1 cellular context compared by ENCODE assay signal in genomic region chr17:27352481-27353460, GRCh38.
TF ChIP-seq lines count a peak whose summit lies in the region.

No MANE protein-coding gene starts in this region.

TF ChIP-seq in HepG2, 621 proteins besides CTCF, POLR2A, EP300 and RAD21 (continued from another document):
- TF ChIP-seq ZBTB2 (CRISPR knock-in tag; IDR thresholded peaks at IDR 0.05; ENCODE audit: low read depth), result no peak
- 0 out of 2 replicates have a peak, but pooled peaks have one; percentile 41 for TF ChIP-seq ATF1 (CRISPR knock-in tag; IDR thresholded peaks at IDR 0.05)
- TF ChIP-seq CHD4 (IDR thresholded peaks at IDR 0.05; ENCODE audit: borderline replicate concordance, low read length), result peak; percentile 12; the same call in 1 of the 2 replicates
- TF ChIP-seq ZNF234 (CRISPR knock-in tag; conservative IDR thresholded peaks at IDR 0.05), result no peak
- TF ChIP-seq BCL6 (CRISPR knock-in tag; IDR thresholded peaks at IDR 0.05), result no peak
- TF ChIP-seq SATB2 (CRISPR knock-in tag; IDR thresholded peaks at IDR 0.05), result peak; percentile 11; the same call in 1 of the 2 replicates
- TF ChIP-seq ZNF3 (CRISPR knock-in tag; IDR thresholded peaks at IDR 0.05), result no peak
- 0 out of 2 replicates have a peak, but pooled peaks have one; percentile 56 for TF ChIP-seq ZBTB4 (CRISPR knock-in tag; IDR thresholded peaks at IDR 0.05; ENCODE audit: borderline replicate concordance)
- TF ChIP-seq ZNF616 (CRISPR knock-in tag; IDR thresholded peaks at IDR 0.05; ENCODE audit: low read depth), result no peak
- TF ChIP-seq ZNF550 (CRISPR knock-in tag; IDR thresholded peaks at IDR 0.05; ENCODE audit: borderline replicate concordance), result 0 out of 2 replicates have a peak, but pooled peaks have one; percentile 25
- no peak for TF ChIP-seq YEATS2 (CRISPR knock-in tag; IDR thresholded peaks at IDR 0.05; ENCODE audit: borderline replicate concordance)
- no peak for TF ChIP-seq ATM (IDR thresholded peaks at IDR 0.05; ENCODE audit: borderline replicate concordance)
- TF ChIP-seq NPAS2 (CRISPR knock-in tag; IDR thresholded peaks at IDR 0.05; ENCODE audit: borderline replicate concordance), result no peak
- no peak for TF ChIP-seq ZNF577 (CRISPR knock-in tag; IDR thresholded peaks at IDR 0.05; ENCODE audit: borderline replicate concordance, low read depth)
- TF ChIP-seq KMT2A (CRISPR knock-in tag; IDR thresholded peaks at IDR 0.05), result 0 out of 2 replicates have a peak, but pooled peaks have one; percentile 5
- TF ChIP-seq ZNF569 (CRISPR knock-in tag; IDR thresholded peaks at IDR 0.05; ENCODE audit: borderline replicate concordance), result no peak
- peak; percentile 80 for TF ChIP-seq ZBTB38 (CRISPR knock-in tag; IDR thresholded peaks at IDR 0.05)
- TF ChIP-seq, protein P1, sequence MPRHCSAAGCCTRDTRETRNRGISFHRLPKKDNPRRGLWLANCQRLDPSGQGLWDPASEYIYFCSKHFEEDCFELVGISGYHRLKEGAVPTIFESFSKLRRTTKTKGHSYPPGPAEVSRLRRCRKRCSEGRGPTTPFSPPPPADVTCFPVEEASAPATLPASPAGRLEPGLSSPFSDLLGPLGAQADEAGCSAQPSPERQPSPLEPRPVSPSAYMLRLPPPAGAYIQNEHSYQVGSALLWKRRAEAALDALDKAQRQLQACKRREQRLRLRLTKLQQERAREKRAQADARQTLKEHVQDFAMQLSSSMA (CRISPR knock-in tag; IDR thresholded peaks at IDR 0.05), result no peak
